ENCODE assay signal across 10 cellular contexts in genomic region chr9:80646211-80646610, GRCh38.
"Had no signal": no experiment of that assay in that cellular context is flagged by ENCODE, and none has a peak within 500 bp of the region (broad histone marks: within the 10 kb centered on the region; RNA-seq: fewer than 3 reads in every experiment).

No MANE protein-coding gene starts in this region.

- DNase-seq: GM23248, GOT3, H7, H9, HCEC 1CT, HFFc6 had no signal

- H3K27ac Mint-ChIP-seq: GM23338, H9, HFFc6 had no signal

- H3K36me3 ChIP-seq: HAP-1 had no signal

- H3K4me2 ChIP-seq: GM23338 had no signal

- H2AFZ ChIP-seq: GM23248, GM23338 had no signal

- H3K9me3 Mint-ChIP-seq: GM23338, H9 had no signal

- FAIRE-seq: H1 had no signal

- H3K27ac ChIP-seq: GM23248 had no signal

- H3K4me3 Mint-ChIP-seq: GM23338, H9, HFFc6 had no signal

- H3K9me3 ChIP-seq: HAP-1 had no signal

- ATAC-seq: GM23338, HCT116 had no signal

- H3K4me3 ChIP-seq: GM23248, GM23338, HAP-1 had no signal

- H3K4me1 ChIP-seq: HAP-1 had no signal

- H3K9ac ChIP-seq: GM23248 had no signal
